32 cellular contexts compared by ENCODE assay signal in the genomic region with DNA sequence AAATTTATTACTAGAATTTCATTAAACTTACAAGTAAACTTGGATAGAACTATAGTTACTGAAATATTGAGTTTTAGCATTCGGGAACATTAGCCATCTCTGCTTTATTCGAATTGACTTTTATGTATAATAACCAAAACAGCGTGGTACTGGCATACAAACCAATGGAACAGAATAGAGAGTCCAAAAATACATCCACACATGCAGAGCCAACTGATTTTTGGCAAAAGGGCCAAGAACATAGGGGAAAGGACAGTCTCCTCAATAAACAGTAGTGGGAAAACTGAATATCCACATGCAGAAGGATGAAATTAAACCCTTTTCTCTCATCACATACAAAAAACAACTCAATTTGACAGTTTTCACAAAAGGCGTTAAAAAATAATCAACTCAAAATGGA.
"Had no signal": no experiment of that assay in that cellular context is flagged by ENCODE, and none has a peak within 500 bp of the region (broad histone marks: within the 10 kb centered on the region; RNA-seq: fewer than 3 reads in every experiment).

No MANE protein-coding gene starts in this region.

- H3K9me3 ChIP-seq: adrenal gland, body of pancreas, breast epithelium had no signal

- H3K4me3 ChIP-seq: adrenal gland, body of pancreas, breast epithelium had no signal

- H3K4me1 ChIP-seq: adrenal gland, body of pancreas, breast epithelium had no signal

- H3K27ac ChIP-seq: adrenal gland, body of pancreas, brain microvascular endothelial cell, breast epithelium had no signal

- H3K36me3 ChIP-seq: adrenal gland, brain microvascular endothelial cell, breast epithelium had no signal

- DNase-seq: activated B cell treated with CpG ODN at 0.5 μM for 24 hours; activated CD4-positive, alpha-beta memory T cell treated with anti-CD3 and anti-CD28 coated beads for 36 hours; activated CD4-positive, alpha-beta T cell treated with anti-CD3 and anti-CD28 coated beads for 4 hours; activated CD4-positive, alpha-beta T cell treated with anti-CD3 and anti-CD28 coated beads, Interleukin-2, amount 10 ng/mL, durations not matched to agents 24 days and 14 days; activated CD4-positive, alpha-beta T cell treated with anti-CD3 and anti-CD28 coated beads, Interleukin-2, amount 50 U/mL, for 1 hour; activated CD4-positive, alpha-beta T cell treated with anti-CD3 and anti-CD28 coated beads, Interleukin-2, amount 50 U/mL, for 4 hours; activated CD4-positive, CD25-positive, alpha-beta regulatory T cell treated with anti-CD3 and anti-CD28 coated beads, Interleukin-2, amount 50 U/mL, for 72 hours; activated CD8-positive, alpha-beta memory T cell treated with anti-CD3 and anti-CD28 coated beads, Interleukin-2, amount 50 U/mL, for 4 hours; activated CD8-positive, alpha-beta T cell treated with anti-CD3 and anti-CD28 coated beads for 36 hours; activated effector memory CD4-positive, alpha-beta T cell treated with anti-CD3 and anti-CD28 coated beads, Interleukin-2, amount 50 U/mL, for 16 hours; activated gamma-delta T cell treated with Interleukin-2 at 50 U/mL for 16 hours; activated naive CD4-positive, alpha-beta T cell; activated naive CD4-positive, alpha-beta T cell treated with anti-CD3 and anti-CD28 coated beads for 36 hours; activated naive CD4-positive, alpha-beta T cell treated with anti-CD3 and anti-CD28 coated beads, Interleukin-2, amount 50 U/mL, for 16 hours; activated naive CD8-positive, alpha-beta T cell treated with anti-CD3 and anti-CD28 coated beads for 36 hours; activated T-cell treated with anti-CD3 and anti-CD28 coated beads for 4 hours; activated T-cell treated with anti-CD3 and anti-CD28 coated beads, Interleukin-2, amount 50 U/mL, for 1 hour; activated T-cell treated with anti-CD3 and anti-CD28 coated beads, Interleukin-2, amount 50 U/mL, for 4 hours; activated T-cell treated with anti-CD3 and anti-CD28 coated beads, Interleukin-2, amount 50 U/mL, for 72 hours; adrenal gland; amniotic stem cell; aorta; body of pancreas; brain microvascular endothelial cell; central memory CD4-positive, alpha-beta T cell; cerebellar nuclear complex; T-cell; T-helper 17 cell; T-helper 9 cell had no signal

- ATAC-seq: activated CD8-positive, alpha-beta T cell treated with anti-CD3 and anti-CD28 coated beads for 36 hours; activated naive CD4-positive, alpha-beta T cell treated with anti-CD3 and anti-CD28 coated beads, Interleukin-2, amount 50 U/mL, for 72 hours; activated T-cell treated with anti-CD3 and anti-CD28 coated beads, Interleukin-2, amount 50 U/mL, for 4 hours; activated T-cell treated with anti-CD3 and anti-CD28 coated beads, Interleukin-2, amount 50 U/mL, for 72 hours; activated T-helper 17 cell treated with anti-CD3 and anti-CD28 coated beads, Interleukin-2, amount 50 U/mL, for 72 hours; body of pancreas; T-cell; T-helper 17 cell had no signal

- H3K27me3 ChIP-seq: adrenal gland, body of pancreas, brain microvascular endothelial cell, breast epithelium had no signal
